ENCODE assay signal across 12 cellular contexts in genomic region chr10:4650109-4650508, GRCh38.
DNase-seq lines count a peak whose midpoint lies in the region; ATAC-seq and TF ChIP-seq lines count a peak whose summit lies in the region.
"Had no signal": no experiment of that assay in that cellular context is flagged by ENCODE, and none has a peak within 500 bp of the region (broad histone marks: within the 10 kb centered on the region; RNA-seq: fewer than 3 reads in every experiment).

No MANE protein-coding gene starts in this region.

- no peak for TF ChIP-seq POLR2A in testis (IDR thresholded peaks at IDR 0.05)

- peaks cover 17% of the 10 kb centered on the region for H3K4me1 ChIP-seq in adipocyte (ENCODE audit: control insufficient read depth, insufficient read depth, low read length)
- H3K4me1 ChIP-seq in heart right ventricle = peaks cover 0 to 51% (median 43%) of the 10 kb centered on the region in 9 donors
- H3K4me1 ChIP-seq in testis = peaks cover 8% of the 10 kb centered on the region
- H3K4me1 ChIP-seq: colonic mucosa had no signal

- peak; percentile 45 for DNase-seq in DMS53 (lab: John Stamatoyannopoulos, UW)
- DNase-seq in DMS53 treated with DMSO at 0.1 percent for 48 hours (lab: John Stamatoyannopoulos, UW; ENCODE audit: unreplicated experiment) = no peak
- DNase-seq in adipocyte (ENCODE audit: low read depth) = peak; percentile 41
- DNase-seq in heart right ventricle = no peak
- no peak for DNase-seq in testis
- DNase-seq in central memory CD4-positive, alpha-beta T cell = no peak
- DNase-seq in LoVo (ENCODE audit: low spot score) = no peak
- DNase-seq: activated effector memory CD4-positive, alpha-beta T cell treated with Interleukin-2 at 50 U/mL for 16 hours; colonic mucosa; hippocampal formation had no signal

- H3K9ac ChIP-seq in adipocyte (ENCODE audit: low read length) = peak overlapping the region; percentile 56

- H3K36me3 ChIP-seq in adipocyte (ENCODE audit: control insufficient read depth, insufficient read depth, low read length, severe bottlenecking) = no peaks in the 10 kb centered on the region
- no peaks in the 10 kb centered on the region for H3K36me3 ChIP-seq in heart right ventricle
- no peaks in the 10 kb centered on the region for H3K36me3 ChIP-seq in testis (ENCODE audit: low read depth, missing control alignments)
- H3K36me3 ChIP-seq: colonic mucosa had no signal

- intact Hi-C loops in heart right ventricle (cut with DNase I) = loop anchor here in 7 of 10 donors (5.0 to 10.0 kb wide), 10 partner anchors 135 to 1455 kb away; partner anchors contain the start of gene KLF6 (in 2 of the 7)
- intact Hi-C loops in testis (cut with DNase I; ENCODE audit: low total_unique reads) = no loop called here

- H3K4me3 ChIP-seq in adipocyte (ENCODE audit: low read length) (no peak overlapping the region), heart right ventricle (no peak overlapping the region), testis (no peak overlapping the region)
- H3K4me3 ChIP-seq: colonic mucosa had no signal

- 30 to 49% methylated on average over 3 of the region's 3 CpGs for WGBS in heart right ventricle, 2 donors
- WGBS in testis, 2 donors = 33 to 44% methylated on average over 3 of the region's 3 CpGs

- no peak for TF ChIP-seq CTCF in heart right ventricle (IDR thresholded peaks at IDR 0.05)
- TF ChIP-seq CTCF in testis (IDR thresholded peaks at IDR 0.05) = no peak

- no peaks in the 10 kb centered on the region for H3K27me3 ChIP-seq in adipocyte (replicated peaks; ENCODE audit: control insufficient read depth, insufficient read depth, low read length)
- H3K27me3 ChIP-seq in heart right ventricle = no peaks in the 10 kb centered on the region
- no peaks in the 10 kb centered on the region for H3K27me3 ChIP-seq in testis
- H3K27me3 ChIP-seq: colonic mucosa had no signal

- ATAC-seq in heart right ventricle (peak in 6 of 8 donors; percentile 53 to 85 (median 72)), GM21390 (IDR thresholded peaks at IDR 0.05; ENCODE audit: unreplicated experiment) (no peak)

- H3K9me3 ChIP-seq in adipocyte (ENCODE audit: control insufficient read depth, low read length) = no peaks in the 10 kb centered on the region
- no peaks in the 10 kb centered on the region for H3K9me3 ChIP-seq in heart right ventricle
- H3K9me3 ChIP-seq in testis = no peaks in the 10 kb centered on the region
- H3K9me3 ChIP-seq: colonic mucosa had no signal

- peak overlapping the region; percentile 1 to 81 (median 56) for H3K27ac ChIP-seq in heart right ventricle
- H3K27ac ChIP-seq in testis = peak overlapping the region; percentile 39 to 60
- H3K27ac ChIP-seq: 22Rv1, colonic mucosa had no signal

Comparison
In these comparisons a context has a peak if more than half of its experiments do, and no peak if none do; other contexts are left out.
1. DNase-seq: peak in DMS53 (single experiment) and adipocyte (single experiment); none in DMS53 treated with DMSO at 0.1 percent for 48 hours (single experiment), heart right ventricle (0 of 2), testis (single experiment), central memory CD4-positive, alpha-beta T cell (single experiment) and LoVo (single experiment).